14 cellular contexts compared by ENCODE assay signal in genomic region chr13:77719128-77719527, GRCh38. TPM values are rescaled to one million over a fixed set of nuclear protein-coding genes. Genes with fewer than 3 reads are reported as not detected.
"Had no signal": no experiment of that assay in that cellular context is flagged by ENCODE, and none has a peak within 500 bp of the region (broad histone marks: within the 10 kb centered on the region; RNA-seq: fewer than 3 reads in every experiment).

No MANE protein-coding gene starts in this region.

- H3K36me3 ChIP-seq: thoracic aorta had no signal

- H3K4me3 Mint-ChIP-seq: activated CD4-positive, alpha-beta T cell treated with anti-CD3 and anti-CD28 coated beads, Interleukin-2, amount 10 ng/mL, durations not matched to agents 24 days and 14 days; activated CD8-positive, alpha-beta T cell treated with anti-CD3 and anti-CD28 coated beads, Interleukin-2, amount 10 ng/mL, durations not matched to agents 7 days and 5 days; activated T-helper 1 cell treated with anti-CD3 and anti-CD28 coated beads, Interleukin-12 subunit alpha, Interleukin-12 subunit beta, Interleukin-2, Interleukin-4 antibody, amounts not matched to agents 30 ng/mL and 10 ng/mL and 1 ng/mL, durations not matched to agents 14 hours and 24 hours and 36 hours; neural crest cell had no signal

- ATAC-seq: activated CD8-positive, alpha-beta T cell treated with anti-CD3 and anti-CD28 coated beads, Interleukin-2, amount 10 ng/mL, durations not matched to agents 7 days and 5 days; heart right ventricle; sciatic nerve had no signal

- H3K4me1 ChIP-seq: heart right ventricle had no signal

- H3K27me3 Mint-ChIP-seq: activated CD4-positive, alpha-beta T cell treated with anti-CD3 and anti-CD28 coated beads, Interleukin-2, amount 10 ng/mL, durations not matched to agents 24 days and 14 days had no signal

- H3K27ac Mint-ChIP-seq: activated CD4-positive, alpha-beta T cell treated with anti-CD3 and anti-CD28 coated beads, Interleukin-2, amount 10 ng/mL, durations not matched to agents 24 days and 14 days; activated CD8-positive, alpha-beta T cell treated with anti-CD3 and anti-CD28 coated beads, Interleukin-2, amount 10 ng/mL, durations not matched to agents 7 days and 5 days; activated T-helper 1 cell treated with anti-CD3 and anti-CD28 coated beads, Interleukin-12 subunit alpha, Interleukin-12 subunit beta, Interleukin-2, Interleukin-4 antibody, amounts not matched to agents 30 ng/mL and 10 ng/mL and 1 ng/mL, durations not matched to agents 14 hours and 24 hours and 36 hours had no signal

- H3K27ac ChIP-seq: epithelial cell of prostate, heart right ventricle, thoracic aorta had no signal

- H3K4me3 ChIP-seq: heart right ventricle, lung, thoracic aorta had no signal

- H3K27me3 ChIP-seq: heart right ventricle had no signal

- H3K9me3 ChIP-seq: heart right ventricle, thoracic aorta had no signal

- DNase-seq: activated CD4-positive, alpha-beta T cell treated with anti-CD3 and anti-CD28 coated beads, Interleukin-2, amount 10 ng/mL, durations not matched to agents 24 days and 14 days; activated CD4-positive, CD25-positive, alpha-beta regulatory T cell; activated CD8-positive, alpha-beta T cell treated with anti-CD3 and anti-CD28 coated beads, Interleukin-2, amount 10 ng/mL, durations not matched to agents 7 days and 5 days; dermis blood vessel endothelial cell; foreskin melanocyte; heart right ventricle; stimulated activated CD4-positive, alpha-beta T cell treated with anti-CD3 and anti-CD28 coated beads, Interleukin-1b, Interleukin-23, amount 100 ng/mL, for 48 hours had no signal

RNA-seq across cellular contexts. Expression of gene SLAIN1, which starts 21.6 kb away (rescaled TPM):
- total RNA-seq: osteocyte had no signal
